ENCODE assay signal across 21 cellular contexts in genomic region chr6:7827142-7827541, GRCh38.
A peak's percentile ranks its signal among the peaks of the same experiment; 100 is the strongest.
DNase-seq lines count a peak whose midpoint lies in the region; ATAC-seq and TF ChIP-seq lines count a peak whose summit lies in the region.
"Had no signal": no experiment of that assay in that cellular context is flagged by ENCODE, and none has a peak within 500 bp of the region (broad histone marks: within the 10 kb centered on the region; RNA-seq: fewer than 3 reads in every experiment).

No MANE protein-coding gene starts in this region.

- H3K27ac ChIP-seq in right cardiac atrium (ENCODE audit: low read length) (no peak overlapping the region), lower lobe of right lung (no peak overlapping the region)
- H3K27ac ChIP-seq: A549, body of pancreas, psoas muscle, thyroid gland had no signal

- no peaks in the 10 kb centered on the region for H3K27me3 ChIP-seq in right cardiac atrium (ENCODE audit: control insufficient read depth, insufficient read depth)
- no peaks in the 10 kb centered on the region for H3K27me3 ChIP-seq in lower lobe of right lung (ENCODE audit: low read depth)
- H3K27me3 ChIP-seq: body of pancreas, thyroid gland had no signal

- intact Hi-C loops in right cardiac atrium (cut with DNase I), result no loop called here
- intact Hi-C loops in Right ventricle myocardium inferior (cut with DNase I), result no loop called here
- intact Hi-C loops in lower lobe of right lung (cut with DNase I), result no loop called here

- TF ChIP-seq CTCF in choroid plexus epithelial cell (conservative IDR thresholded peaks at IDR 0.05; ENCODE audit: low read depth, low read length) (no peak), lower lobe of right lung (IDR thresholded peaks at IDR 0.05) (no peak)

- no peak overlapping the region for H3K4me3 ChIP-seq in right cardiac atrium (ENCODE audit: low read length)
- H3K4me3 ChIP-seq in choroid plexus epithelial cell (ENCODE audit: low read depth, low read length), result no peak overlapping the region
- H3K4me3 ChIP-seq in lower lobe of right lung, result no peak overlapping the region
- H3K4me3 ChIP-seq: A549, body of pancreas, heart right ventricle, psoas muscle, thyroid gland had no signal

- 64% methylated on average over 7 of the region's 7 CpGs for WGBS in right cardiac atrium

- H3K9me3 ChIP-seq in right cardiac atrium (ENCODE audit: control insufficient read depth, low read length) (no peaks in the 10 kb centered on the region), lower lobe of right lung (no peaks in the 10 kb centered on the region)
- H3K9me3 ChIP-seq: A549, body of pancreas, heart right ventricle, psoas muscle, thyroid gland had no signal

- ATAC-seq in right cardiac atrium (peak; percentile 63 to 81), Right ventricle myocardium inferior (no peak), HG03159 (IDR thresholded peaks at IDR 0.05; ENCODE audit: unreplicated experiment) (no peak), lower lobe of right lung (no peak)
- ATAC-seq: A549; activated CD8-positive, alpha-beta T cell treated with anti-CD3 and anti-CD28 coated beads for 36 hours; activated T-cell treated with anti-CD3 and anti-CD28 coated beads, Interleukin-2, amount 50 U/mL, for 4 hours; body of pancreas; natural killer cell treated with Interleukin-12 subunit alpha and Interleukin-12 subunit beta and Interleukin-15 and Interleukin-18, amount 100 ng/mL, for 72 hours; psoas muscle; stimulated activated naive B cell treated with anti-CD40 and anti-IgM and Interleukin-4, amounts not matched to agents 10 μg/mL and 1 μg/mL and 100 μg/mL, for 72 hours had no signal

- H3K36me3 ChIP-seq in lower lobe of right lung, result no peaks in the 10 kb centered on the region
- H3K36me3 ChIP-seq: heart right ventricle, thyroid gland had no signal

- DNase-seq in right cardiac atrium (peak; percentile 33 to 62 (median 60)), Right ventricle myocardium inferior (ENCODE audit: missing footprints) (no peak), choroid plexus epithelial cell (ENCODE audit: low read depth) (peak; percentile 53), kidney tubule cell (ENCODE audit: low spot score) (peak; percentile 13), OCI-M2 (lab: John Stamatoyannopoulos, UW; ENCODE audit: unreplicated experiment) (no peak), lower lobe of right lung (no peak)
- DNase-seq in effector CD8-positive, alpha-beta T cell (lab: John Stamatoyannopoulos, UW), result no peak
- DNase-seq: activated CD8-positive, alpha-beta T cell treated with anti-CD3 and anti-CD28 coated beads for 36 hours; activated T-cell treated with anti-CD3 and anti-CD28 coated beads, Interleukin-2, amount 50 U/mL, for 4 hours; body of pancreas; CD4-positive, alpha-beta memory T cell; heart right ventricle; KG1; NCI-H1092 treated with DMSO at 0.1 percent for 48 hours; NCI-H524; psoas muscle; stimulated activated naive B cell treated with anti-CD40 and anti-IgM and Interleukin-4, amounts not matched to agents 10 μg/mL and 1 μg/mL and 100 μg/mL, for 72 hours; thyroid gland had no signal

- H3K4me1 ChIP-seq in right cardiac atrium (ENCODE audit: control insufficient read depth, insufficient read depth, low read length) (no peaks in the 10 kb centered on the region), lower lobe of right lung (peaks cover 6% of the 10 kb centered on the region)
- H3K4me1 ChIP-seq: A549, body of pancreas, psoas muscle, thyroid gland had no signal

Comparison
In these comparisons a context has a peak if more than half of its experiments do, and no peak if none do; other contexts are left out.
1. ATAC-seq: peak in right cardiac atrium (2 of 2); none in Right ventricle myocardium inferior (single experiment), HG03159 (single experiment) and lower lobe of right lung (0 of 2).
2. DNase-seq: peak in right cardiac atrium (3 of 3), choroid plexus epithelial cell (single experiment) and kidney tubule cell (single experiment); none in Right ventricle myocardium inferior (single experiment), effector CD8-positive, alpha-beta T cell (single experiment), OCI-M2 (single experiment) and lower lobe of right lung (single experiment).